Comparison of ENCODE assay signal across 23 cellular contexts in genomic region chr17:48567646-48568354, GRCh38. TPM values are rescaled to one million over a fixed set of nuclear protein-coding genes. Genes with fewer than 3 reads are reported as not detected.
DNase-seq lines count a peak whose midpoint lies in the region; ATAC-seq, FAIRE-seq and TF ChIP-seq lines count a peak whose summit lies in the region.
"Had no signal": no experiment of that assay in that cellular context is flagged by ENCODE, and none has a peak within 500 bp of the region (broad histone marks: within the 10 kb centered on the region; RNA-seq: fewer than 3 reads in every experiment).

No MANE protein-coding gene starts in this region.

- no peaks in the 10 kb centered on the region for H3K27me3 ChIP-seq in Loucy (ENCODE audit: insufficient read depth, low read length, poor library complexity, severe bottlenecking)
- peaks cover 0 to 100% (median 46%) of the 10 kb centered on the region in 3 donors for H3K27me3 ChIP-seq in stomach
- H3K27me3 ChIP-seq: SJSA1 had no signal

- peaks cover 89% of the 10 kb centered on the region for H3K4me1 ChIP-seq in Loucy (ENCODE audit: insufficient read depth, low read length, poor library complexity, severe bottlenecking)
- peaks cover 39 to 45% of the 10 kb centered on the region in 2 donors for H3K4me1 ChIP-seq in kidney (ENCODE audit: control insufficient read depth in 1 of 2, insufficient read depth in 1 of 2, low read depth in 1 of 2, low read length in 2 of 2)
- H3K4me1 ChIP-seq in stomach: peaks cover 24 to 94% (median 61%) of the 10 kb centered on the region in 4 donors

- H3K4me2 ChIP-seq in Loucy (ENCODE audit: low read depth, low read length, poor library complexity, severe bottlenecking): peak overlapping the region; percentile 98
- H3K4me2 ChIP-seq: PC-9 had no signal

- in situ Hi-C loops in astrocyte of the cerebellum (cut with HindIII; ENCODE audit: low sequenced_read_pairs): no loop called here

- peak overlapping the region; percentile 95 for H3K9ac ChIP-seq in Loucy (ENCODE audit: low read depth, low read length, poor library complexity, severe bottlenecking)
- peak overlapping the region in 1 of 2 donors; percentile 70 for H3K9ac ChIP-seq in kidney (ENCODE audit: low read length in 2 of 2)

- TF ChIP-seq EP300 in stomach (IDR thresholded peaks at IDR 0.05): no peak

- H3F3A ChIP-seq in Loucy (ENCODE audit: low read depth): peaks cover 5% of the 10 kb centered on the region; the same call in 1 of the 2 replicates

- H2AFZ ChIP-seq in Loucy (ENCODE audit: low read length): no peak overlapping the region
- H2AFZ ChIP-seq: PC-9 had no signal

- no peaks in the 10 kb centered on the region for H3K9me2 ChIP-seq in Loucy (replicated peaks; ENCODE audit: low read depth, low read length)

- no peak for DNase-seq in astrocyte of the cerebellum (ENCODE audit: low read depth)
- DNase-seq in kidney: no peak
- no peak for DNase-seq in stomach
- no peak for DNase-seq in activated effector memory CD4-positive, alpha-beta T cell treated with Interleukin-2 at 50 U/mL for 16 hours
- DNase-seq: activated CD8-positive, alpha-beta memory T cell treated with anti-CD3 and anti-CD28 coated beads, Interleukin-2, amount 10 ng/mL, durations not matched to agents 7 days and 5 days; amniotic stem cell; C1 segment of cervical spinal cord; DMS 273 treated with DMSO at 0.1 percent for 48 hours; KBM-7; NCI-H2081 treated with DMSO at 0.1 percent for 48 hours; NCI-H526; occipital lobe; PC-9; stimulated activated CD4-positive, alpha-beta T cell treated with anti-CD3 and anti-CD28 coated beads, Interleukin-4, amount 100 ng/mL, for 1 hour; thyroid gland had no signal

- peak overlapping the region; percentile 89 for H3K4me3 ChIP-seq in Loucy (ENCODE audit: low read length, poor library complexity, severe bottlenecking)
- peak overlapping the region; percentile 82 for H3K4me3 ChIP-seq in astrocyte of the cerebellum (ENCODE audit: low read depth, low read length)
- H3K4me3 ChIP-seq in kidney (ENCODE audit: low read length in 2 of 2): peak overlapping the region in 1 of 2 donors; percentile 44
- H3K4me3 ChIP-seq in stomach: peak overlapping the region; percentile 27 to 57 (median 34)
- H3K4me3 ChIP-seq: PC-9, SJSA1, thyroid gland had no signal

- 36 to 48% (median 43%) methylated on average over 2 of the region's 2 CpGs for WGBS in stomach, 5 donors

- peaks cover 88% of the 10 kb centered on the region for H3K36me3 ChIP-seq in Loucy (ENCODE audit: insufficient read depth, low read length)
- H3K36me3 ChIP-seq in kidney (ENCODE audit: control insufficient read depth in 1 of 2, insufficient read depth in 2 of 2, low read length in 2 of 2): peaks cover 2 to 5% of the 10 kb centered on the region in 2 donors
- no peaks in the 10 kb centered on the region for H3K36me3 ChIP-seq in stomach
- H3K36me3 ChIP-seq: thyroid gland had no signal

- H3K9me3 ChIP-seq in Loucy (ENCODE audit: insufficient read depth, low read depth, low read length) (no peaks in the 10 kb centered on the region), kidney (ENCODE audit: control insufficient read depth in 1 of 2, low read length in 2 of 2) (no peaks in the 10 kb centered on the region), stomach (no peaks in the 10 kb centered on the region)
- H3K9me3 ChIP-seq: SJSA1, thyroid gland had no signal

- intact Hi-C loops in kidney (cut with DNase I): no loop called here
- intact Hi-C loops in stomach (cut with DNase I; ENCODE audit: low total_unique reads): no loop called here

- TF ChIP-seq POLR2A in stomach (IDR thresholded peaks at IDR 0.05) (no peak), GM18505 (IDR thresholded peaks at IDR 0.05; ENCODE audit: borderline replicate concordance, extremely low read depth, insufficient read depth, insufficient read length) (no peak)

- TF ChIP-seq CTCF in Loucy (conservative IDR thresholded peaks at IDR 0.05; ENCODE audit: low read length) (no peak), astrocyte of the cerebellum (IDR thresholded peaks at IDR 0.05; ENCODE audit: low read depth, low read length, missing control alignments) (no peak), kidney (IDR thresholded peaks at IDR 0.05; ENCODE audit: borderline replicate concordance, extremely low read depth, insufficient read depth) (no peak), stomach (IDR thresholded peaks at IDR 0.05) (no peak)

- H4K20me1 ChIP-seq in Loucy (ENCODE audit: insufficient read depth, low read length, poor library complexity, severe bottlenecking): peaks cover 79% of the 10 kb centered on the region

- ATAC-seq in HG03045 (IDR thresholded peaks at IDR 0.05; ENCODE audit: unreplicated experiment): no peak
- no peak for ATAC-seq in GM18505 (IDR thresholded peaks at IDR 0.05; ENCODE audit: unreplicated experiment)
- no peak for ATAC-seq in HG03520 (IDR thresholded peaks at IDR 0.05; ENCODE audit: unreplicated experiment)
- ATAC-seq: activated CD8-positive, alpha-beta memory T cell treated with anti-CD3 and anti-CD28 coated beads, Interleukin-2, amount 10 ng/mL, durations not matched to agents 7 days and 5 days had no signal

- H3K79me2 ChIP-seq in Loucy (ENCODE audit: insufficient read depth, low read length): peaks cover 100% of the 10 kb centered on the region

- FAIRE-seq in kidney (lab: Jason Lieb, UNC): no peak

- peak overlapping the region; percentile 68 to 77 for H3K27ac ChIP-seq in kidney (ENCODE audit: low read depth in 2 of 2, low read length in 2 of 2)
- H3K27ac ChIP-seq in stomach: peak overlapping the region in 4 of 5 donors; percentile 54 to 95 (median 93)
- H3K27ac ChIP-seq: PC-9, SJSA1, thyroid gland had no signal

RNA-seq across cellular contexts. Expression of gene HOXB4, which starts 10.3 kb away (rescaled TPM):
- total RNA-seq in kidney: 22.6 TPM
- 4.4 TPM for polyA plus RNA-seq in kidney (ENCODE audit: insufficient read depth, low read depth, low replicate concordance)
- total RNA-seq in stomach: 1 to 10 TPM in 1 of 5 donors, under 1 TPM in 2, not detected in 2; 0.45 to 5.1 (median 0.58) TPM
- polyA plus RNA-seq in stomach: 1 to 10 TPM; 1.7 to 4.6 (median 2.6) TPM
- total RNA-seq: occipital lobe had no signal

RNA-seq across cellular contexts. Expression of gene HOXB3, which starts 22.2 kb away (rescaled TPM):
- total RNA-seq in kidney (99.0 TPM), stomach (10 to 100 TPM in 4 of 5 donors, 1 to 10 TPM in 1; 6.1 to 77.6 (median 17.0) TPM)
- polyA plus RNA-seq in kidney (ENCODE audit: insufficient read depth, low read depth, low replicate concordance) (12.1 TPM), stomach (1 to 10 TPM; 2.8 to 9.5 (median 3.8) TPM)
- total RNA-seq: cerebellum, occipital lobe had no signal

RNA-seq across cellular contexts. Expression of gene HOXB2, which starts 22.9 kb away (rescaled TPM):
- total RNA-seq in kidney (61.9 TPM), stomach (10 to 100 TPM in 3 of 5 donors, 1 to 10 TPM in 2; 6.7 to 83.0 (median 10.5) TPM)
- polyA plus RNA-seq in kidney (ENCODE audit: insufficient read depth, low read depth, low replicate concordance) (30.7 TPM), stomach (10 to 100 TPM; 11.3 to 22.2 (median 13.4) TPM)
- total RNA-seq: cerebellum had no signal

RNA-seq across cellular contexts. Expression of gene HOXB5, which starts 25.8 kb away (rescaled TPM):
- total RNA-seq in kidney: 27.0 TPM
- polyA plus RNA-seq in kidney (ENCODE audit: insufficient read depth, low read depth, low replicate concordance): 12.3 TPM
- total RNA-seq in stomach: 10 to 100 TPM in 2 of 5 donors, under 1 TPM in 2, not detected in 1; 0.43 to 50.4 (median 6.2) TPM
- polyA plus RNA-seq in stomach: 1 to 10 TPM; 2.2 to 2.7 (median 2.4) TPM
- total RNA-seq: activated T-helper 2 cell treated with anti-CD3 and anti-CD28 coated beads, Interferon-gamma antibody, Interleukin-2, Interleukin-4, amounts not matched to agents 10 μg/mL and 5 μg/mL and 100 μg/mL, durations not matched to agents 14 hours and 24 hours and 36 hours; cerebellum; occipital lobe; skeletal muscle tissue had no signal

RNA-seq across cellular contexts. Expression of gene HOXB6, which starts 37.0 kb away (rescaled TPM):
- total RNA-seq in kidney (90.2 TPM), stomach (100 to 1,000 TPM in 1 of 5 donors, 10 to 100 TPM in 3, 1 to 10 TPM in 1; 4.2 to 150 (median 11.9) TPM)
- polyA plus RNA-seq in kidney (ENCODE audit: insufficient read depth, low read depth, low replicate concordance) (44.0 TPM), stomach (10 to 100 TPM in 1 of 3 donors, 1 to 10 TPM in 2; 5.7 to 10.2 (median 7.8) TPM)
- total RNA-seq: cerebellum, occipital lobe, skeletal muscle tissue had no signal
